Comparison of ENCODE assay signal across 1 cellular context in genomic region chr17:28576758-28577465, GRCh38.
TF ChIP-seq lines count a peak whose summit lies in the region.

Gene ALDOC, minus strand, starts transcription at chr17:28576895. Its CDS starts 1,363 bp downstream, at chr17:28575532.

TF ChIP-seq in HepG2, 621 proteins besides CTCF, POLR2A, EP300 and RAD21 (continued from another document and continues in another):
- no peak for TF ChIP-seq RERE (CRISPR knock-in tag; IDR thresholded peaks at IDR 0.05; ENCODE audit: low read depth)
- no peak for TF ChIP-seq KDM5A (IDR thresholded peaks at IDR 0.05; ENCODE audit: borderline replicate concordance, low read length)
- no peak for TF ChIP-seq ZNF225 (CRISPR knock-in tag; IDR thresholded peaks at IDR 0.05)
- peak; percentile 77 for TF ChIP-seq SP5 (CRISPR knock-in tag; IDR thresholded peaks at IDR 0.05; ENCODE audit: borderline replicate concordance, low read depth)
- TF ChIP-seq ZNF547 (CRISPR knock-in tag; IDR thresholded peaks at IDR 0.05) = no peak
- TF ChIP-seq ZNF878 (CRISPR knock-in tag; IDR thresholded peaks at IDR 0.05) = no peak
- peak; percentile 75 for TF ChIP-seq CBX1 (IDR thresholded peaks at IDR 0.05; ENCODE audit: low read depth)
- TF ChIP-seq ZNF605 (CRISPR knock-in tag; IDR thresholded peaks at IDR 0.05) = no peak; the same call in 1 of the 2 replicates
- no peak for TF ChIP-seq PRMT3 (CRISPR knock-in tag; IDR thresholded peaks at IDR 0.05; ENCODE audit: borderline replicate concordance, low read depth)
- no peak for TF ChIP-seq ZBTB14 (CRISPR knock-in tag; IDR thresholded peaks at IDR 0.05)
- TF ChIP-seq SNAPC2 (CRISPR knock-in tag; IDR thresholded peaks at IDR 0.05) = no peak
- no peak for TF ChIP-seq ZNF326 (CRISPR knock-in tag; IDR thresholded peaks at IDR 0.05; ENCODE audit: borderline replicate concordance)
- no peak for TF ChIP-seq ZSCAN5A (CRISPR knock-in tag; IDR thresholded peaks at IDR 0.05; ENCODE audit: borderline replicate concordance)
- no peak for TF ChIP-seq ZNF549 (CRISPR knock-in tag; IDR thresholded peaks at IDR 0.05)
- TF ChIP-seq NPAS2 (CRISPR knock-in tag; IDR thresholded peaks at IDR 0.05; ENCODE audit: borderline replicate concordance) = no peak
- 0 out of 2 replicates have a peak, but pooled peaks have one; percentile 35 for TF ChIP-seq MAF1 (CRISPR knock-in tag; IDR thresholded peaks at IDR 0.05; ENCODE audit: borderline replicate concordance)
- TF ChIP-seq XRCC5 (optimal IDR thresholded peaks at IDR 0.05; ENCODE audit: low read length) = peak; percentile 20
- TF ChIP-seq ZNF337 (CRISPR knock-in tag; IDR thresholded peaks at IDR 0.05; ENCODE audit: borderline replicate concordance, low read depth) = no peak
- TF ChIP-seq ADNP (CRISPR knock-in tag; IDR thresholded peaks at IDR 0.05) = no peak
- 0 out of 2 replicates have a peak, but pooled peaks have one; percentile 28 for TF ChIP-seq LRRFIP1 (CRISPR knock-in tag; conservative IDR thresholded peaks at IDR 0.05)
- TF ChIP-seq ATF5 (CRISPR knock-in tag; IDR thresholded peaks at IDR 0.05; ENCODE audit: low read depth) = no peak
- TF ChIP-seq SOX5 (CRISPR knock-in tag; IDR thresholded peaks at IDR 0.05; ENCODE audit: borderline replicate concordance) = peak; percentile 86
- peak; percentile 64; the same call in 1 of the 2 replicates for TF ChIP-seq ZNF792 (CRISPR knock-in tag; IDR thresholded peaks at IDR 0.05)
- no peak for TF ChIP-seq SRSF4 (IDR thresholded peaks at IDR 0.05; ENCODE audit: low read depth, low read length, poor library complexity, severe bottlenecking)
- TF ChIP-seq ETV6 (CRISPR knock-in tag; conservative IDR thresholded peaks at IDR 0.05) = no peak
- peak; percentile 66; the same call in 1 of the 2 replicates for TF ChIP-seq SPEN (CRISPR knock-in tag; IDR thresholded peaks at IDR 0.05; ENCODE audit: low read depth)
- TF ChIP-seq ZNF740 (CRISPR knock-in tag; IDR thresholded peaks at IDR 0.05) = 0 out of 2 replicates have a peak, but pooled peaks have one; percentile 31
- no peak for TF ChIP-seq SNAPC4 (CRISPR knock-in tag; IDR thresholded peaks at IDR 0.05)
- TF ChIP-seq KLF16 (CRISPR knock-in tag; IDR thresholded peaks at IDR 0.05) = peak in 1 of 2 experiments; percentile 75; a peak in 1 of 4 replicates
- TF ChIP-seq PHF5A (CRISPR knock-in tag; IDR thresholded peaks at IDR 0.05; ENCODE audit: low read depth, unreplicated experiment) = no peak
- no peak for TF ChIP-seq CBX2 (IDR thresholded peaks at IDR 0.05; ENCODE audit: low read depth, low read length)
- TF ChIP-seq CBX2 (CRISPR knock-in tag; IDR thresholded peaks at IDR 0.05; ENCODE audit: low read depth) = no peak
- TF ChIP-seq ZBTB33 (CRISPR knock-in tag; IDR thresholded peaks at IDR 0.05) = peak; percentile 36; the same call in 1 of the 2 replicates
- TF ChIP-seq SIN3B (IDR thresholded peaks at IDR 0.05; ENCODE audit: low read length) = no peak
- TF ChIP-seq CENPBD1 (CRISPR knock-in tag; IDR thresholded peaks at IDR 0.05; ENCODE audit: borderline replicate concordance, low read depth) = no peak
- peak; percentile 45; the same call in 1 of the 2 replicates for TF ChIP-seq ZNF589 (CRISPR knock-in tag; conservative IDR thresholded peaks at IDR 0.05)
